In the genomic region with DNA sequence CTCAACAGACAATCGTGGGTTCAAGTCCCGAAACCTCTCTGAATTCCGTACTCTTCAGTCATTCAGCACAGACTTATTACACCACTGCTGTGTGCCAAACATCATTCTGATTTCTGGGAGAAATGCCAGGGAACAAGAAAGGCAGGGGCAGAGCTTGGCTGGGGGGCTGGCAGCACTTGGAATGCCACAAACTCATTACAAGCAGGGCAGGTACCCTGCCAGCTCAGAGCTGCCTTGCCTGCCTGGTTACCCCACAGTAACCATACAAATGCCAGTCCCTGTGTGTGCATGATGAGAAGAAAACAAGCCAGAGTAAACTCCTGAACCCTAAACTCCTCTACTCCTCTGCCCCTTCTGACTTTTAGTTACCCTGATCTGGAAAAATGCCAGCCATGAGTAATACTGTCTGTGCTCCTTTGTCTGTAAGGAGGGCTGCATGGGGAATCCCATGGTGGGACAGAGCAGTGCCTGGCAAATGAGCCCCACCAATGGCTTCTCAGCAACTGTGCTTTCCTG, we compare ENCODE assay signal across 14 cellular contexts. TPM values are rescaled to one million over a fixed set of nuclear protein-coding genes. Genes with fewer than 3 reads are reported as not detected.
DNase-seq lines count a peak whose midpoint lies in the region; ATAC-seq and TF ChIP-seq lines count a peak whose summit lies in the region.
"Had no signal": no experiment of that assay in that cellular context is flagged by ENCODE, and none has a peak within 500 bp of the region (broad histone marks: within the 10 kb centered on the region; RNA-seq: fewer than 3 reads in every experiment).

No MANE protein-coding gene starts in this region.

- H3K27ac Mint-ChIP-seq in Caco-2 (ENCODE audit: unreplicated experiment) = no peak overlapping the region
- H3K27ac Mint-ChIP-seq: activated CD4-positive, alpha-beta T cell treated with anti-CD3 and anti-CD28 coated beads for 36 hours; activated T-helper 1 cell treated with anti-CD3 and anti-CD28 coated beads, Interleukin-12 subunit alpha, Interleukin-12 subunit beta, Interleukin-2, Interleukin-4 antibody, amounts not matched to agents 30 ng/mL and 10 ng/mL and 1 ng/mL, durations not matched to agents 14 hours and 24 hours and 36 hours had no signal

- H3K36me3 ChIP-seq in BLaER1 = no peaks in the 10 kb centered on the region
- H3K36me3 ChIP-seq in MG63 = no peaks in the 10 kb centered on the region
- no peaks in the 10 kb centered on the region for H3K36me3 ChIP-seq in body of pancreas (replicated peaks in 1 of 2; ENCODE audit: insufficient read depth in 1 of 2, low read depth in 2 of 2)
- no peaks in the 10 kb centered on the region for H3K36me3 ChIP-seq in left lung
- no peaks in the 10 kb centered on the region for H3K36me3 ChIP-seq in Caco-2 (ENCODE audit: control insufficient read depth, insufficient read depth, low read length)
- H3K36me3 ChIP-seq in upper lobe of left lung = no peaks in the 10 kb centered on the region
- H3K36me3 ChIP-seq: ovary had no signal

- no peaks in the 10 kb centered on the region for H3K9me3 Mint-ChIP-seq in Caco-2 (ENCODE audit: unreplicated experiment)
- H3K9me3 Mint-ChIP-seq: activated T-helper 1 cell treated with anti-CD3 and anti-CD28 coated beads, Interleukin-12 subunit alpha, Interleukin-12 subunit beta, Interleukin-2, Interleukin-4 antibody, amounts not matched to agents 30 ng/mL and 10 ng/mL and 1 ng/mL, durations not matched to agents 14 hours and 24 hours and 36 hours; CD4-positive, CD25-positive, alpha-beta regulatory T cell had no signal

- POLR2A ChIA-PET in Caco-2 (lab: Charles Lee) = no interaction called here

- no peak overlapping the region for H3K4me2 ChIP-seq in BLaER1

- intact Hi-C loops in body of pancreas (cut with DNase I) (loop anchor here (5.0 kb wide), 2 partner anchors 38 to 123 kb away; no protein-coding TSS in a partner anchor), left lung (cut with DNase I) (loop anchor here in 1 of 2 donors (5.0 kb wide), 1 partner anchor 33 kb away; a partner anchor contains a TSS), Caco-2 (cut with micrococcal nuclease; ENCODE audit: unreplicated experiment) (loop anchor here (5.0 kb wide), 1 partner anchor 122 kb away; a partner anchor contains a TSS)

- H3K4me1 ChIP-seq in BLaER1 (peaks cover 33% of the 10 kb centered on the region), body of pancreas (no peaks in the 10 kb centered on the region), left lung (peaks cover 4 to 22% of the 10 kb centered on the region in 2 donors), Caco-2 (peaks cover under 1% of the 10 kb centered on the region; the same call in 1 of the 2 replicates), upper lobe of left lung (peaks cover 3 to 29% (median 9%) of the 10 kb centered on the region in 4 donors)

- ATAC-seq in body of pancreas = peak; percentile 47
- ATAC-seq in left lung = peak; percentile 10
- ATAC-seq in GM21619 (IDR thresholded peaks at IDR 0.05; ENCODE audit: unreplicated experiment) = no peak
- no peak for ATAC-seq in upper lobe of left lung (ENCODE audit: low FRiP score in 2 of 2)
- ATAC-seq: activated CD4-positive, alpha-beta T cell treated with anti-CD3 and anti-CD28 coated beads for 36 hours had no signal

- H3K27ac ChIP-seq in BLaER1 (no peak overlapping the region), body of pancreas (peak overlapping the region in 1 of 4 donors; percentile 35), left lung (no peak overlapping the region), upper lobe of left lung (no peak overlapping the region)
- H3K27ac ChIP-seq: ovary had no signal

- H4K20me1 ChIP-seq in BLaER1 = no peaks in the 10 kb centered on the region

- no peak for TF ChIP-seq EP300 in upper lobe of left lung (IDR thresholded peaks at IDR 0.05)

- H3K4me3 Mint-ChIP-seq in Caco-2 (ENCODE audit: unreplicated experiment) = no peak overlapping the region
- H3K4me3 Mint-ChIP-seq: activated CD4-positive, alpha-beta T cell treated with anti-CD3 and anti-CD28 coated beads for 36 hours; activated T-helper 1 cell treated with anti-CD3 and anti-CD28 coated beads, Interleukin-12 subunit alpha, Interleukin-12 subunit beta, Interleukin-2, Interleukin-4 antibody, amounts not matched to agents 30 ng/mL and 10 ng/mL and 1 ng/mL, durations not matched to agents 14 hours and 24 hours and 36 hours; CD4-positive, CD25-positive, alpha-beta regulatory T cell had no signal

- H3K9me3 ChIP-seq in BLaER1 (no peaks in the 10 kb centered on the region), MG63 (no peaks in the 10 kb centered on the region), body of pancreas (no peaks in the 10 kb centered on the region), left lung (no peaks in the 10 kb centered on the region), Caco-2 (no peaks in the 10 kb centered on the region), upper lobe of left lung (no peaks in the 10 kb centered on the region)
- H3K9me3 ChIP-seq: ovary had no signal

- H3K9ac ChIP-seq in BLaER1 = peak overlapping the region; percentile 32; the same call in 1 of the 2 replicates

- H3K27me3 Mint-ChIP-seq in Caco-2 (ENCODE audit: insufficient read depth, unreplicated experiment) = peaks cover 7% of the 10 kb centered on the region
- H3K27me3 Mint-ChIP-seq: activated CD4-positive, alpha-beta T cell treated with anti-CD3 and anti-CD28 coated beads for 36 hours had no signal

- DNase-seq in MG63 (peak; percentile 79), body of pancreas (peak in 3 of 4 donors; percentile 58 to 70 (median 62)), left lung (no peak), Caco-2 (no peak), upper lobe of left lung (no peak)
- no peak for DNase-seq in activated naive CD4-positive, alpha-beta T cell (lab: John Stamatoyannopoulos, UW)
- DNase-seq: activated CD4-positive, alpha-beta T cell treated with anti-CD3 and anti-CD28 coated beads for 36 hours; CD4-positive, CD25-positive, alpha-beta regulatory T cell; NCI-H526 had no signal

- H3K4me1 Mint-ChIP-seq in Caco-2 (ENCODE audit: low read depth, unreplicated experiment) = peaks cover 17% of the 10 kb centered on the region

- TF ChIP-seq POLR2A in body of pancreas (IDR thresholded peaks at IDR 0.05) (no peak), upper lobe of left lung (IDR thresholded peaks at IDR 0.05) (no peak)

- BruUV-seq in Caco-2 (replicated peaks; lab: Mats Ljungman, UMichigan) = no TSS peak

- TF ChIP-seq CTCF in body of pancreas (IDR thresholded peaks at IDR 0.05) (no peak), left lung (IDR thresholded peaks at IDR 0.05) (no peak), Caco-2 (IDR thresholded peaks at IDR 0.05; ENCODE audit: insufficient read depth in 1 of 2, low read depth in 1 of 2, low read length in 1 of 2, severe bottlenecking in 1 of 2, unreplicated experiment in 1 of 2) (no peak), upper lobe of left lung (IDR thresholded peaks at IDR 0.05) (no peak)

- H3K27me3 ChIP-seq in BLaER1 (peaks cover 6% of the 10 kb centered on the region; the same call in 1 of the 2 replicates), MG63 (no peaks in the 10 kb centered on the region), body of pancreas (no peaks in the 10 kb centered on the region), left lung (no peaks in the 10 kb centered on the region), Caco-2 (replicated peaks; ENCODE audit: control insufficient read depth, insufficient read depth, low read length) (0 out of 2 replicates have a peak, but pooled peaks cover 3% of the 10 kb centered on the region), upper lobe of left lung (no peaks in the 10 kb centered on the region)
- H3K27me3 ChIP-seq: ovary had no signal

- peaks cover 9% of the 10 kb centered on the region for H3K36me3 Mint-ChIP-seq in Caco-2 (ENCODE audit: insufficient read depth, unreplicated experiment)

- no peak overlapping the region for H3K4me3 ChIP-seq in BLaER1
- H3K4me3 ChIP-seq in MG63 = no peak overlapping the region
- H3K4me3 ChIP-seq in body of pancreas = no peak overlapping the region
- no peak overlapping the region for H3K4me3 ChIP-seq in left lung
- no peak overlapping the region for H3K4me3 ChIP-seq in Caco-2 (ENCODE audit: low read depth, low read length)
- no peak overlapping the region for H3K4me3 ChIP-seq in upper lobe of left lung
- H3K4me3 ChIP-seq: ovary had no signal

- CTCF ChIA-PET in Caco-2 (lab: Charles Lee) = interaction anchor here (0.5 to 21.4 kb wide), 4 partner anchors 12 to 116 kb away, joined by 3 to 775 read pairs (median 34); a partner anchor contains a TSS

- WGBS in body of pancreas, 2 donors = 46 to 50% methylated on average over 3 of the region's 3 CpGs
- WGBS in upper lobe of left lung, 2 donors = 56% methylated on average over 3 of the region's 3 CpGs; no CpG with 5 or more reads in 1 of the 2 donors

RNA-seq across cellular contexts. Expression of a gene that starts 6.9 kb away (rescaled TPM):
- 1.7 and 17.6 TPM in 2 replicates for total RNA-seq in MG63 (2014; rRNA removed; shearing (Covaris generic); ENCODE audit: low replicate concordance)
- total RNA-seq in body of pancreas (10 to 100 TPM; 22.6 to 49.4 TPM), left lung (10 to 100 TPM; 18.4 to 21.5 TPM), Caco-2 (2022) (55.1 and 63.5 TPM in 2 replicates), upper lobe of left lung (100 to 1,000 TPM in 1 of 6 donors, 10 to 100 TPM in 5; 20.4 to 115 (median 28.2) TPM)

RNA-seq across cellular contexts. Expression of a gene that starts 11.5 kb away (rescaled TPM):
- 6.4 and 7.7 TPM in 2 replicates for total RNA-seq in MG63 (2014; rRNA removed; shearing (Covaris generic); ENCODE audit: low replicate concordance)
- 10 to 100 TPM in 1 of 2 donors, 1 to 10 TPM in 1; 2.3 to 14.5 TPM for total RNA-seq in body of pancreas
- 1 to 10 TPM; 7.3 to 9.2 TPM for total RNA-seq in left lung
- 4.5 and 5.8 TPM in 2 replicates for total RNA-seq in Caco-2 (2022)
- 10 to 100 TPM in 2 of 6 donors, 1 to 10 TPM in 4; 3.7 to 29.5 (median 6.0) TPM for total RNA-seq in upper lobe of left lung

RNA-seq across cellular contexts. Expression of a gene that starts 16.7 kb away (rescaled TPM):
- total RNA-seq in MG63 (2014; rRNA removed; shearing (Covaris generic); ENCODE audit: low replicate concordance) = 244 and 262 TPM in 2 replicates
- total RNA-seq in body of pancreas = 100 to 1,000 TPM in 1 of 2 donors, 10 to 100 TPM in 1; 81.1 to 104 TPM
- total RNA-seq in left lung = 100 to 1,000 TPM; 138 to 173 TPM
- total RNA-seq in Caco-2 (2022) = 384 and 389 TPM in 2 replicates
- 100 to 1,000 TPM in 3 of 6 donors, 10 to 100 TPM in 3; 83.8 to 191 (median 135) TPM for total RNA-seq in upper lobe of left lung

RNA-seq across cellular contexts. Expression of a gene that starts 19.0 kb away (rescaled TPM):
- not detected in 2 replicates for total RNA-seq in MG63 (2014; rRNA removed; shearing (Covaris generic); ENCODE audit: low replicate concordance)
- 1 to 10 TPM; 1.6 to 4.3 TPM for total RNA-seq in body of pancreas
- total RNA-seq in left lung = 10 to 100 TPM in 1 of 2 donors, 1 to 10 TPM in 1; 8.0 to 15.5 TPM
- total RNA-seq in Caco-2 (2022) = 0.26 TPM in 1 of 2 replicates, not detected in the other
- 10 to 100 TPM in 5 of 6 donors, 1 to 10 TPM in 1; 8.4 to 45.3 (median 32.7) TPM for total RNA-seq in upper lobe of left lung
- total RNA-seq: frontal cortex had no signal

RNA-seq across cellular contexts. Expression of a gene that starts 30.6 kb away (rescaled TPM):
- not detected in 2 replicates for total RNA-seq in MG63 (2014; rRNA removed; shearing (Covaris generic); ENCODE audit: low replicate concordance)
- total RNA-seq in body of pancreas (1 to 10 TPM; 2.1 to 2.6 TPM), left lung (1 to 10 TPM in 1 of 2 donors, under 1 TPM in 1; 0.71 to 1.2 TPM), Caco-2 (2022) (0.09 and 0.28 TPM in 2 replicates), upper lobe of left lung (1 to 10 TPM in 2 of 6 donors, under 1 TPM in 4; 0.49 to 4.2 (median 0.89) TPM)

Comparison
In these comparisons a context has a peak if more than half of its experiments do, and no peak if none do; other contexts are left out.
1. DNase-seq: peak in MG63 (single experiment) and body of pancreas (3 of 4); none in left lung (0 of 2), Caco-2 (0 of 2), activated naive CD4-positive, alpha-beta T cell (0 of 4) and upper lobe of left lung (0 of 2).
2. ATAC-seq: peak in body of pancreas (single experiment) and left lung (single experiment); none in GM21619 (single experiment) and upper lobe of left lung (0 of 2).